8 cellular contexts compared by ENCODE assay signal in the genomic region with DNA sequence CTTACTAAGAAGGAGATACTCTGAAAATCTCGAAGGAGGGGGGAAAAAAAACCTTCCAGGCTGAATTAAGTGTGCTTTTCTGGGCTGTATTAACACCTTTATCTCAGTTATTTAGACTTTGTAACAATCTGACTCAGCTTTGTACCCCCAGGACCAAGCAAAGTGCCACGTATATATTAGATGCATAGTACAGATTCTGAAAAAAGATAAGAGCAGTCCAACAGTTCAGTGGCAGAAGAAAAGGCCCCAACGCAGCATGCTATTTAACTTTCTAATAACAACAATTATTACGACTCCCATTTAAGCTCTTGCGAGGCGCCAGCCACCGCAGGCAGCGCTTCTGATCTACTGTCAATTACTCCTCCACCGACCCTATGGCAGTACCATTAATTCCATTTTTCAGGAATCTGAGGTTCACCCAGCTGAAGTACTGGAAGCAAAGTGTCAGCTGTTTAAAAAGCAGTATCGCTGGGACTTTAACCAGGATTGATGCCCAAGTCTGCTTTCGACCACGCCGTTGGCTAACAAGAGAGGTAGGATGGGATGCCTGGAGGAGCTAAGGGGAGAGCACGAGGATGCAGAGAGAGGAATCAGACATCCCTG. TPM values are rescaled to one million over a fixed set of nuclear protein-coding genes. Genes with fewer than 3 reads are reported as not detected.
DNase-seq lines count a peak whose midpoint lies in the region; ATAC-seq and TF ChIP-seq lines count a peak whose summit lies in the region.

No MANE protein-coding gene starts in this region.

- peak overlapping the region; percentile 85 for H3K4me3 Mint-ChIP-seq in activated T-cell treated with anti-CD3 and anti-CD28 coated beads, Interleukin-2, amount 50 U/mL, for 4 hours

- H3K4me3 ChIP-seq in fibroblast of pulmonary artery (replicated peaks; ENCODE audit: low read depth, low read length) = peak overlapping the region; percentile 96
- H3K4me3 ChIP-seq in skeletal muscle satellite cell (ENCODE audit: low read length) = peak overlapping the region; percentile 87

- peaks cover 6% of the 10 kb centered on the region for H3K9me3 Mint-ChIP-seq in activated T-cell treated with anti-CD3 and anti-CD28 coated beads, Interleukin-2, amount 50 U/mL, for 4 hours

- TF ChIP-seq CTCF in RWPE1 (conservative IDR thresholded peaks at IDR 0.05; ENCODE audit: low read depth) (no peak), fibroblast of pulmonary artery (IDR thresholded peaks at IDR 0.05; ENCODE audit: low read length, missing control alignments) (no peak)

- H3K27me3 Mint-ChIP-seq in activated T-cell treated with anti-CD3 and anti-CD28 coated beads, Interleukin-2, amount 50 U/mL, for 4 hours (ENCODE audit: low read depth) = no peaks in the 10 kb centered on the region

- POLR2A ChIA-PET in RWPE1 (lab: Yijun Ruan, JAX; ENCODE audit: low non-redundant PET) = interaction anchor here (0.9 kb wide), 1 partner anchor 224 kb away, joined by 3 read pairs; no protein-coding TSS in a partner anchor

- H3K4me2 ChIP-seq in skeletal muscle satellite cell (ENCODE audit: low read length) = peak overlapping the region; percentile 91

- DNase-seq in activated T-cell treated with anti-CD3 and anti-CD28 coated beads, Interleukin-2, amount 50 U/mL, for 4 hours = no peak
- DNase-seq in activated T-cell treated with anti-CD3 and anti-CD28 coated beads, Interleukin-2, amount 50 U/mL, for 48 hours = no peak
- DNase-seq in RWPE1 (ENCODE audit: low spot score) (no peak), fibroblast of pulmonary artery (ENCODE audit: low read depth) (no peak), NCI-H1436 treated with DMSO at 0.1 percent for 48 hours (lab: John Stamatoyannopoulos, UW) (no peak)
- DNase-seq in stimulated activated CD4-positive, alpha-beta T cell treated with anti-CD3 and anti-CD28 coated beads, Interleukin-12 subunit alpha, Interleukin-12 subunit beta, amount 100 ng/mL, for 4 hours = no peak

- H3K36me3 ChIP-seq in skeletal muscle satellite cell (ENCODE audit: insufficient read depth, low read length) = no peaks in the 10 kb centered on the region

- H3K9me3 ChIP-seq in skeletal muscle satellite cell (replicated peaks; ENCODE audit: low read length) = no peaks in the 10 kb centered on the region

- peak in 1 of 2 donors; percentile 1 for ATAC-seq in activated T-cell treated with anti-CD3 and anti-CD28 coated beads, Interleukin-2, amount 50 U/mL, for 4 hours
- ATAC-seq in HG03565 (IDR thresholded peaks at IDR 0.05; ENCODE audit: unreplicated experiment) = no peak

- CTCF ChIA-PET in RWPE1 (lab: Yijun Ruan, JAX) = interaction anchor here (0.5 to 1.3 kb wide), 6 partner anchors 20 to 297 kb away, joined by 3 to 5 read pairs (median 3); no protein-coding TSS in a partner anchor

- peak overlapping the region; percentile 72 for H3K27ac ChIP-seq in RWPE1

- peak overlapping the region; percentile 81 for H3K9ac ChIP-seq in skeletal muscle satellite cell (ENCODE audit: low read depth, low read length)

- no peaks in the 10 kb centered on the region for H3K4me1 ChIP-seq in skeletal muscle satellite cell (ENCODE audit: control insufficient read depth, insufficient read depth, low read length)

- no peaks in the 10 kb centered on the region for H3K27me3 ChIP-seq in skeletal muscle satellite cell (ENCODE audit: control insufficient read depth, insufficient read depth, low read length)

- H3K4me1 Mint-ChIP-seq in activated T-cell treated with anti-CD3 and anti-CD28 coated beads, Interleukin-2, amount 50 U/mL, for 4 hours (ENCODE audit: low read depth) = peaks cover 37% of the 10 kb centered on the region

- peaks cover 8% of the 10 kb centered on the region for H3K36me3 Mint-ChIP-seq in activated T-cell treated with anti-CD3 and anti-CD28 coated beads, Interleukin-2, amount 50 U/mL, for 4 hours (ENCODE audit: insufficient read depth)

RNA-seq across cellular contexts. Expression of a gene that starts 0.7 kb away (rescaled TPM):
- total RNA-seq in activated T-cell treated with anti-CD3 and anti-CD28 coated beads, Interleukin-2, amount 50 U/mL, for 4 hours = 10 to 100 TPM; 13.2 to 15.8 (median 14.7) TPM
- total RNA-seq in skeletal muscle satellite cell (2012; rRNA removed) = 55.7 and 71.2 TPM in 2 replicates

RNA-seq across cellular contexts. Expression of a gene that starts 43.8 kb away (rescaled TPM):
- under 1 TPM in 2 of 3 donors, not detected in 1; 0.11 to 0.61 TPM for total RNA-seq in activated T-cell treated with anti-CD3 and anti-CD28 coated beads, Interleukin-2, amount 50 U/mL, for 4 hours
- 0.44 and 1.0 TPM in 2 replicates for total RNA-seq in skeletal muscle satellite cell (2012; rRNA removed)

RNA-seq across cellular contexts. Expression of a gene that starts 50.9 kb away (rescaled TPM):
- 1 to 10 TPM in 2 of 3 donors, under 1 TPM in 1; 0.87 to 1.7 (median 1.5) TPM for total RNA-seq in activated T-cell treated with anti-CD3 and anti-CD28 coated beads, Interleukin-2, amount 50 U/mL, for 4 hours
- 2.0 and 3.0 TPM in 2 replicates for total RNA-seq in skeletal muscle satellite cell (2012; rRNA removed)
